ENCODE assay signal across 32 cellular contexts in genomic region chr9:129054163-129054851, GRCh38.
"Had no signal": no experiment of that assay in that cellular context is flagged by ENCODE, and none has a peak within 500 bp of the region (broad histone marks: within the 10 kb centered on the region; RNA-seq: fewer than 3 reads in every experiment).

No MANE protein-coding gene starts in this region.

- ATAC-seq: activated CD4-positive, CD25-positive, alpha-beta regulatory T cell treated with anti-CD3 and anti-CD28 coated beads, Interleukin-2, amount 50 U/mL, for 24 hours; activated naive CD4-positive, alpha-beta T cell treated with anti-CD3 and anti-CD28 coated beads, Interleukin-2, amount 50 U/mL, for 72 hours; body of pancreas; effector memory CD8-positive, alpha-beta T cell; esophagus mucosa; gastrocnemius medialis; left colon; pancreas; psoas muscle; stimulated activated effector memory CD8-positive, alpha-beta T cell treated with anti-CD3 and anti-CD28 coated beads, Interleukin-12 subunit alpha, Interleukin-12 subunit beta, amount 100 ng/mL, for 72 hours had no signal

- H3K4me1 Mint-ChIP-seq: mesothelial cell of epicardium; neural crest cell; stimulated activated effector memory CD8-positive, alpha-beta T cell treated with anti-CD3 and anti-CD28 coated beads, Interleukin-12 subunit alpha, Interleukin-12 subunit beta, amount 100 ng/mL, for 72 hours had no signal

- H3K27ac Mint-ChIP-seq: activated CD4-positive, alpha-beta memory T cell treated with anti-CD3 and anti-CD28 coated beads for 36 hours; activated T-helper 1 cell treated with anti-CD3 and anti-CD28 coated beads, Interleukin-12 subunit alpha, Interleukin-12 subunit beta, Interleukin-2, Interleukin-4 antibody, amounts not matched to agents 30 ng/mL and 10 ng/mL and 1 ng/mL, durations not matched to agents 14 hours and 24 hours and 36 hours; effector memory CD8-positive, alpha-beta T cell; mesothelial cell of epicardium; stimulated activated effector memory CD8-positive, alpha-beta T cell treated with anti-CD3 and anti-CD28 coated beads, Interleukin-12 subunit alpha, Interleukin-12 subunit beta, amount 100 ng/mL, for 72 hours; stimulated activated naive CD8-positive, alpha-beta T cell treated with anti-CD3 and anti-CD28 coated beads, Interleukin-15, Interleukin-2, amounts not matched to agents 100 ng/mL and 50 ng/mL, for 24 hours had no signal

- DNase-seq: activated CD4-positive, alpha-beta memory T cell treated with anti-CD3 and anti-CD28 coated beads for 36 hours; activated CD4-positive, alpha-beta T cell treated with anti-CD3 and anti-CD28 coated beads for 48 hours; activated CD8-positive, alpha-beta memory T cell treated with anti-CD3 and anti-CD28 coated beads, Interleukin-2, amount 50 U/mL, for 4 hours; activated gamma-delta T cell treated with Interleukin-2 at 50 U/mL for 16 hours; activated T-cell treated with anti-CD3 and anti-CD28 coated beads, Interleukin-2, amount 50 U/mL, for 1 hour; anterior cingulate cortex; body of pancreas; dorsolateral prefrontal cortex; effector memory CD8-positive, alpha-beta T cell; gastrocnemius medialis; glutamatergic neuron; kidney; left colon; naive B cell; nucleus accumbens; pancreas; psoas muscle; sigmoid colon; small intestine; stimulated activated CD4-positive, alpha-beta T cell treated with anti-CD3 and anti-CD28 coated beads, Interleukin-4, amount 100 ng/mL, for 24 hours; trophoblast cell had no signal

- H3K36me3 Mint-ChIP-seq: activated naive CD4-positive, alpha-beta T cell treated with anti-CD3 and anti-CD28 coated beads, Interleukin-2, amount 50 U/mL, for 72 hours had no signal

- H3K27me3 Mint-ChIP-seq: activated CD4-positive, alpha-beta memory T cell treated with anti-CD3 and anti-CD28 coated beads for 36 hours; effector memory CD8-positive, alpha-beta T cell; naive B cell; stimulated activated naive CD8-positive, alpha-beta T cell treated with anti-CD3 and anti-CD28 coated beads, Interleukin-15, Interleukin-2, amounts not matched to agents 100 ng/mL and 50 ng/mL, for 24 hours had no signal

- H3K9me3 ChIP-seq: body of pancreas, gastrocnemius medialis, pancreas, psoas muscle, sigmoid colon, thoracic aorta had no signal

- H3K4me1 ChIP-seq: gastrocnemius medialis, psoas muscle, sigmoid colon had no signal

- H3K4me3 ChIP-seq: body of pancreas, coronary artery, dorsolateral prefrontal cortex, gastrocnemius medialis, hepatocyte, pancreas, psoas muscle, sigmoid colon, thoracic aorta had no signal

- H3K9me3 Mint-ChIP-seq: activated CD4-positive, alpha-beta memory T cell treated with anti-CD3 and anti-CD28 coated beads for 36 hours; activated naive CD4-positive, alpha-beta T cell treated with anti-CD3 and anti-CD28 coated beads, Interleukin-2, amount 50 U/mL, for 72 hours; activated T-helper 1 cell treated with anti-CD3 and anti-CD28 coated beads, Interleukin-12 subunit alpha, Interleukin-12 subunit beta, Interleukin-2, Interleukin-4 antibody, amounts not matched to agents 30 ng/mL and 10 ng/mL and 1 ng/mL, durations not matched to agents 14 hours and 24 hours and 36 hours; effector memory CD8-positive, alpha-beta T cell; mesothelial cell of epicardium; naive B cell; neural crest cell; stimulated activated effector memory CD8-positive, alpha-beta T cell treated with anti-CD3 and anti-CD28 coated beads, Interleukin-12 subunit alpha, Interleukin-12 subunit beta, amount 100 ng/mL, for 72 hours; stimulated activated naive CD8-positive, alpha-beta T cell treated with anti-CD3 and anti-CD28 coated beads, Interleukin-15, Interleukin-2, amounts not matched to agents 100 ng/mL and 50 ng/mL, for 24 hours had no signal

- H3K4me3 Mint-ChIP-seq: activated CD4-positive, alpha-beta memory T cell treated with anti-CD3 and anti-CD28 coated beads for 36 hours; activated T-helper 1 cell treated with anti-CD3 and anti-CD28 coated beads, Interleukin-12 subunit alpha, Interleukin-12 subunit beta, Interleukin-2, Interleukin-4 antibody, amounts not matched to agents 30 ng/mL and 10 ng/mL and 1 ng/mL, durations not matched to agents 14 hours and 24 hours and 36 hours; effector memory CD8-positive, alpha-beta T cell; mesothelial cell of epicardium; naive B cell; neural crest cell; stimulated activated effector memory CD8-positive, alpha-beta T cell treated with anti-CD3 and anti-CD28 coated beads, Interleukin-12 subunit alpha, Interleukin-12 subunit beta, amount 100 ng/mL, for 72 hours; stimulated activated naive CD8-positive, alpha-beta T cell treated with anti-CD3 and anti-CD28 coated beads, Interleukin-15, Interleukin-2, amounts not matched to agents 100 ng/mL and 50 ng/mL, for 24 hours had no signal

- H3K27ac ChIP-seq: coronary artery, gastrocnemius medialis, hepatocyte, pancreas, psoas muscle, sigmoid colon, thoracic aorta had no signal

- H3K27me3 ChIP-seq: body of pancreas, dorsolateral prefrontal cortex, gastrocnemius medialis, hepatocyte, pancreas, sigmoid colon had no signal
